Comparison of ENCODE assay signal across 12 cellular contexts in the genomic region with DNA sequence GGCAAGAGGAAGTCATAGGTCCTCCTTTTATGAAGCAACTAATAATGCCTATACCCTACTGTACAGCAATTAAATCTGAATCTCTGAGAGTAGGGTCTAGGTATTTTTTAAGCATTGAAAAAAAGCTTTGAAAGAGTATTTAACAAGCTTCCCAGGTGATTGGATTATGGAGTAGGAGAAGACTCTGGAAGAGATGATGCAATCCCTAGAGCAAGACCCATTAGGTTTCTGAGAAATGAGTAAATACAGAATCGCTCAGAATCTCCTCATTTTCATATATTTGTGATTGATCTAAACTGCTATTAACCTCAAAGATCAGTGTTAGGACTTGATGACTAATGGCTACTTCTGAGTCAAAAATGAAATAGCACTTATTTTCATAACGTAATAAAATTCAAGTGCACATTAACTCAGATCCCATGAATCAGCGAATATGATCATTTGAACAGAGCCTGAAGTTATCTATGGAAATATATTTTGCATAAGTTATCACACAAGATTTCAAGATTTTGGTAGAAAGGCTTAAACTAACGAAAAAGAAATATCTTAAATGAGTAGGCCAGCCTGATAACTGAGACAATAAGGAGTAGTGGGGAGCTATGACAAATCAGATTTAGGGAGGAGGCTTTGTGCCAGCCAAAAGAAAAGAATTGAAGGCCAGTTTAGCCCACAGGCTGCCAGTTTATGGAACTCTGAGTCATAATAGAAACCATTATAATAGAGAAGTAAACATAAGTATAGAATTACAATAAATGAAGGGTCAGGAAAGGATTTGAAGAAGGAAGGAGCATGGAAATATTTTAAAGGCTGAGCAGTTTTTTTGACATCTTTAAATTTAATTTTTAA.
DNase-seq lines count a peak whose midpoint lies in the region; ATAC-seq, FAIRE-seq and TF ChIP-seq lines count a peak whose summit lies in the region.
"Had no signal": no experiment of that assay in that cellular context is flagged by ENCODE, and none has a peak within 500 bp of the region (broad histone marks: within the 10 kb centered on the region; RNA-seq: fewer than 3 reads in every experiment).

No MANE protein-coding gene starts in this region.

- no peak for TF ChIP-seq CTCF in fibroblast of pulmonary artery (IDR thresholded peaks at IDR 0.05; ENCODE audit: low read length, missing control alignments)

- peak; percentile 41 for DNase-seq in DMS53 treated with DMSO at 0.1 percent for 48 hours (lab: John Stamatoyannopoulos, UW; ENCODE audit: unreplicated experiment)
- DNase-seq in HTR-8/SVneo (ENCODE audit: insufficient read length, low spot score) = peak; percentile 42
- DNase-seq in SK-MEL-5 (ENCODE audit: low read depth, low spot score) = peak; percentile 42
- DNase-seq in fibroblast of pulmonary artery (ENCODE audit: low read depth) = peak; percentile 55
- no peak for DNase-seq in DMS79 (lab: John Stamatoyannopoulos, UW)
- no peak for DNase-seq in hippocampal formation (lab: John Stamatoyannopoulos, UW)
- no peak for DNase-seq in SIG-M5 treated with dmso at 0.1 percent for 504 hours (lab: John Stamatoyannopoulos, UW; ENCODE audit: unreplicated experiment)
- DNase-seq: activated gamma-delta T cell treated with Interleukin-2 at 50 U/mL for 16 hours; foreskin keratinocyte; naive thymus-derived CD8-positive, alpha-beta T cell had no signal

- ATAC-seq in HG03521 (IDR thresholded peaks at IDR 0.05; ENCODE audit: unreplicated experiment) = no peak
- ATAC-seq: foreskin keratinocyte; naive thymus-derived CD8-positive, alpha-beta T cell had no signal

- in situ Hi-C loops in SK-MEL-5 (cut with HindIII; ENCODE audit: low pct_unique_long_range_greater_than_20kb, low sequenced_read_pairs) = no loop called here

- H3K4me3 ChIP-seq in fibroblast of pulmonary artery (replicated peaks; ENCODE audit: low read depth, low read length) = no peak overlapping the region
- H3K4me3 ChIP-seq: prostate gland had no signal

- FAIRE-seq in HTR-8/SVneo (lab: Jason Lieb, UNC) = peak; percentile 40

Comparison
In these comparisons a context has a peak if more than half of its experiments do, and no peak if none do; other contexts are left out.
1. DNase-seq: peak in DMS53 treated with DMSO at 0.1 percent for 48 hours (single experiment), HTR-8/SVneo (single experiment), SK-MEL-5 (single experiment) and fibroblast of pulmonary artery (single experiment); none in DMS79 (single experiment), hippocampal formation (0 of 2) and SIG-M5 treated with dmso at 0.1 percent for 504 hours (single experiment).